ENCODE assay signal across 15 cellular contexts in genomic region chr3:197926418-197926817, GRCh38. TPM values are rescaled to one million over a fixed set of nuclear protein-coding genes. Genes with fewer than 3 reads are reported as not detected.
DNase-seq lines count a peak whose midpoint lies in the region; ATAC-seq, FAIRE-seq and TF ChIP-seq lines count a peak whose summit lies in the region.
"Had no signal": no experiment of that assay in that cellular context is flagged by ENCODE, and none has a peak within 500 bp of the region (broad histone marks: within the 10 kb centered on the region; RNA-seq: fewer than 3 reads in every experiment).

No MANE protein-coding gene starts in this region.

- TF ChIP-seq CTCF in HCT116 (IDR thresholded peaks at IDR 0.05 in 2 of 3, conservative IDR thresholded peaks at IDR 0.05 in 1 of 3; ENCODE audit: borderline replicate concordance in 1 of 3, insufficient read depth in 1 of 3, low read depth in 2 of 3, low read length in 2 of 3), result peak; percentile 14 to 61 (median 60); a peak in 4 of 6 replicates
- TF ChIP-seq CTCF in WI38 (IDR thresholded peaks at IDR 0.05; ENCODE audit: low read depth, low read length), result 0 out of 2 replicates have a peak, but pooled peaks have one; percentile 19
- TF ChIP-seq CTCF in keratinocyte (optimal IDR thresholded peaks at IDR 0.05 in 1 of 3, IDR thresholded peaks at IDR 0.05 in 1 of 3, conservative IDR thresholded peaks at IDR 0.05 in 1 of 3; ENCODE audit: extremely low read depth in 1 of 3, insufficient read depth in 2 of 3, low read length in 3 of 3), result peak in 2 of 3 experiments; percentile 20 to 28
- TF ChIP-seq CTCF in breast epithelium (IDR thresholded peaks at IDR 0.05), result no peak

- DNase-seq in DMS53 (lab: John Stamatoyannopoulos, UW) (peak; percentile 5), DMS53 treated with DMSO at 0.1 percent for 48 hours (lab: John Stamatoyannopoulos, UW; ENCODE audit: unreplicated experiment) (no peak), HCT116 (ENCODE audit: low read depth, low spot score) (no peak), keratinocyte (ENCODE audit: low read depth, low spot score) (no peak), NOMO-1 treated with dmso at 0.1 percent for 144 hours (lab: John Stamatoyannopoulos, UW; ENCODE audit: unreplicated experiment) (no peak), breast epithelium (ENCODE audit: low spot score in 2 of 2) (no peak)
- DNase-seq in central memory CD4-positive, alpha-beta T cell, result no peak
- DNase-seq: activated CD4-positive, alpha-beta T cell treated with anti-CD3 and anti-CD28 coated beads, Interleukin-2, amount 10 ng/mL, durations not matched to agents 7 days and 5 days; adrenal gland; DMS79 treated with DMSO at 0.1 percent for 48 hours; effector memory CD8-positive, alpha-beta T cell; immature natural killer cell; stimulated activated CD4-positive, alpha-beta T cell treated with anti-CD3 and anti-CD28 coated beads, Interleukin-12 subunit alpha, Interleukin-12 subunit beta, amount 100 ng/mL, for 4 hours had no signal

- H3K4me2 ChIP-seq in HCT116 (ENCODE audit: low read length) (no peak overlapping the region), keratinocyte (ENCODE audit: control insufficient read depth, extremely low read depth, insufficient read depth, low read depth, low read length) (no peak overlapping the region)
- H3K4me2 ChIP-seq: A549 had no signal

- H3K36me3 ChIP-seq in HCT116 (ENCODE audit: control insufficient read depth in 1 of 2, insufficient read depth in 2 of 2, low read length in 2 of 2) (no peaks in the 10 kb centered on the region), keratinocyte (ENCODE audit: control insufficient read depth in 2 of 2, extremely low read depth in 1 of 2, insufficient read depth in 2 of 2, low read length in 2 of 2) (peaks cover 0 to 2% of the 10 kb centered on the region in 2 experiments), breast epithelium (no peaks in the 10 kb centered on the region)
- H3K36me3 ChIP-seq: adrenal gland had no signal

- FAIRE-seq in keratinocyte (lab: Jason Lieb, UNC), result no peak
- FAIRE-seq: A549 had no signal

- no peaks in the 10 kb centered on the region for H3K9me1 ChIP-seq in keratinocyte (ENCODE audit: control insufficient read depth, extremely low read depth, insufficient read depth, low read length)

- ATAC-seq in HCT116, result peak; percentile 84
- ATAC-seq: effector memory CD8-positive, alpha-beta T cell had no signal

- H3K4me1 ChIP-seq in HCT116 (ENCODE audit: control insufficient read depth in 1 of 2, insufficient read depth in 2 of 2, low read length in 2 of 2), result no peaks in the 10 kb centered on the region
- H3K4me1 ChIP-seq in keratinocyte (ENCODE audit: control insufficient read depth, extremely low read depth, insufficient read depth, low read length), result no peaks in the 10 kb centered on the region
- no peaks in the 10 kb centered on the region for H3K4me1 ChIP-seq in breast epithelium
- H3K4me1 ChIP-seq: A549, adrenal gland had no signal

- no peaks in the 10 kb centered on the region for H3K9me2 ChIP-seq in HCT116 (ENCODE audit: insufficient read depth)

- CTCF ChIA-PET in HCT116 (lab: Charles Lee), result interaction anchor here (1.0 to 1.5 kb wide), 2 partner anchors 17 to 163 kb away, joined by 3 to 4 read pairs; no protein-coding TSS in a partner anchor

- intact Hi-C loops in HCT116 (cut with micrococcal nuclease) (no loop called here), breast epithelium (cut with DNase I; ENCODE audit: low total_unique reads) (no loop called here)

- peak; percentile 34 for TF ChIP-seq RAD21 in HCT116 (IDR thresholded peaks at IDR 0.05; ENCODE audit: low read depth)

- POLR2A ChIA-PET in HCT116 (lab: Charles Lee), result no interaction called here

- no peak overlapping the region for H2AFZ ChIP-seq in HCT116 (ENCODE audit: low read depth, low read length, poor library complexity, severe bottlenecking)
- H2AFZ ChIP-seq in keratinocyte (ENCODE audit: control insufficient read depth, low read length), result no peak overlapping the region

- BruUV-seq in HCT116 (replicated peaks; lab: Mats Ljungman, UMichigan), result no TSS peak

- H3K9ac ChIP-seq in HCT116 (ENCODE audit: low read length) (no peak overlapping the region), keratinocyte (ENCODE audit: control insufficient read depth, extremely low read depth, insufficient read depth, low read length) (no peak overlapping the region)

- no peak overlapping the region for H3K4me3 ChIP-seq in HCT116 (replicated peaks in 1 of 2; ENCODE audit: low read depth in 1 of 2, low read length in 2 of 2)
- H3K4me3 ChIP-seq in WI38 (ENCODE audit: low read depth, low read length), result no peak overlapping the region
- no peak overlapping the region for H3K4me3 ChIP-seq in keratinocyte (ENCODE audit: control insufficient read depth in 2 of 3, extremely low read depth in 1 of 3, insufficient read depth in 2 of 3, low read depth in 1 of 3, low read length in 3 of 3)
- no peak overlapping the region for H3K4me3 ChIP-seq in breast epithelium
- H3K4me3 ChIP-seq: A549, adrenal gland had no signal

- RAD21 ChIA-PET in HCT116 (lab: Charles Lee; ENCODE audit: low non-redundant PET in 1 of 2, low total read pairs in 2 of 2, uncharacterized antibody in 2 of 2, unreplicated experiment in 2 of 2), result no interaction called here

- H3K27ac ChIP-seq in HCT116 (ENCODE audit: low read depth, low read length) (no peak overlapping the region), keratinocyte (ENCODE audit: control insufficient read depth, insufficient read depth, low read length) (no peak overlapping the region), breast epithelium (no peak overlapping the region)
- H3K27ac ChIP-seq: A549, adrenal gland had no signal

- no peaks in the 10 kb centered on the region for H4K20me1 ChIP-seq in HCT116 (ENCODE audit: insufficient read depth)
- no peaks in the 10 kb centered on the region for H4K20me1 ChIP-seq in keratinocyte (ENCODE audit: control insufficient read depth, extremely low read depth, insufficient read depth, low read length)

- H3K79me2 ChIP-seq in HCT116 (ENCODE audit: insufficient read depth, low read length) (no peaks in the 10 kb centered on the region), keratinocyte (ENCODE audit: control insufficient read depth, insufficient read depth, low read length) (no peaks in the 10 kb centered on the region)

- dilution Hi-C loops in keratinocyte (cut with MboI; ENCODE audit: extremely low pct_ligation_motif_present, low sequenced_read_pairs), result no loop called here

- TF ChIP-seq POLR2A in HCT116 (IDR thresholded peaks at IDR 0.05; ENCODE audit: borderline replicate concordance, extremely low read depth, insufficient read depth, insufficient read length) (no peak), breast epithelium (IDR thresholded peaks at IDR 0.05) (no peak)

- no peaks in the 10 kb centered on the region for H3K9me3 ChIP-seq in HCT116 (ENCODE audit: control insufficient read depth in 1 of 2, insufficient read depth in 1 of 2, low read depth in 1 of 2, low read length in 2 of 2)
- H3K9me3 ChIP-seq in keratinocyte (ENCODE audit: control insufficient read depth, low read depth, low read length), result no peaks in the 10 kb centered on the region
- H3K9me3 ChIP-seq in breast epithelium, result no peaks in the 10 kb centered on the region
- H3K9me3 ChIP-seq: A549, adrenal gland had no signal

- H3K27me3 ChIP-seq in HCT116 (ENCODE audit: insufficient read depth, low read length) (no peaks in the 10 kb centered on the region), keratinocyte (ENCODE audit: control insufficient read depth, extremely low read depth, insufficient read depth, low read length) (no peaks in the 10 kb centered on the region), breast epithelium (no peaks in the 10 kb centered on the region)
- H3K27me3 ChIP-seq: adrenal gland had no signal

TF ChIP-seq in HCT116, 20 proteins besides CTCF, POLR2A, EP300 and RAD21:
- TF ChIP-seq ATF3 (IDR thresholded peaks at IDR 0.05), result no peak
- no peak for TF ChIP-seq EZH2 (IDR thresholded peaks at IDR 0.05)
- TF ChIP-seq CBX3 (IDR thresholded peaks at IDR 0.05; ENCODE audit: low read depth), result no peak

RNA-seq across cellular contexts. Expression of gene RPL35A, which starts 23.6 kb away (rescaled TPM):
- total RNA-seq in HCT116 (2021; ENCODE audit: unreplicated experiment), result 1,465 TPM
- 1,622 and 1,968 TPM in 2 replicates for polyA plus RNA-seq in HCT116 (2012)
- 880 to 1,184 TPM (median 885 TPM) in 3 replicates for polyA plus RNA-seq in keratinocyte
- 705 TPM for polyA plus RNA-seq in keratinocyte (2011; ENCODE audit: low read depth)
- polyA plus RNA-seq in keratinocyte (2011; cell fraction: cytosol; rRNA removed), result 1,211 and 1,546 TPM in 2 replicates
- polyA plus RNA-seq in keratinocyte (2011; cell fraction: nucleus; rRNA removed), result 299 and 363 TPM in 2 replicates
- polyA plus RNA-seq in keratinocyte (2012; ENCODE audit: low replicate concordance), result 1,739 and 2,356 TPM in 2 replicates
- 17.2 to 245 TPM (median 157 TPM) in 3 replicates for polyA minus RNA-seq in keratinocyte
- 206 TPM for polyA minus RNA-seq in keratinocyte (2011; cell fraction: cytosol; rRNA and poly(A)+ RNA removed)
- 40.3 and 58.0 TPM in 2 replicates for polyA minus RNA-seq in keratinocyte (2011; cell fraction: nucleus; rRNA and poly(A)+ RNA removed)
- 100 to 1,000 TPM; 650 to 918 (median 888) TPM for total RNA-seq in breast epithelium

RNA-seq across cellular contexts. Expression of gene LMLN, which starts 33.6 kb away (rescaled TPM):
- total RNA-seq in HCT116 (2021; ENCODE audit: unreplicated experiment) (7.2 TPM), breast epithelium (10 to 100 TPM in 1 of 3 donors, 1 to 10 TPM in 2; 3.9 to 12.0 (median 5.0) TPM)
- polyA plus RNA-seq in HCT116 (2012), result 2.9 and 3.5 TPM in 2 replicates
- polyA plus RNA-seq in keratinocyte, result 5.0 to 5.5 TPM (median 5.2 TPM) in 3 replicates
- 3.5 TPM for polyA plus RNA-seq in keratinocyte (2011; ENCODE audit: low read depth)
- polyA plus RNA-seq in keratinocyte (2011; cell fraction: cytosol; rRNA removed), result 1.8 and 2.7 TPM in 2 replicates
- polyA plus RNA-seq in keratinocyte (2011; cell fraction: nucleus; rRNA removed), result 12.1 and 13.1 TPM in 2 replicates
- 2.1 and 3.7 TPM in 2 replicates for polyA plus RNA-seq in keratinocyte (2012; ENCODE audit: low replicate concordance)
- 7.2 to 18.9 TPM (median 7.3 TPM) in 3 replicates for polyA minus RNA-seq in keratinocyte
- polyA minus RNA-seq in keratinocyte (2011; cell fraction: cytosol; rRNA and poly(A)+ RNA removed), result 4.6 TPM
- 12.2 and 17.6 TPM in 2 replicates for polyA minus RNA-seq in keratinocyte (2011; cell fraction: nucleus; rRNA and poly(A)+ RNA removed)

Comparison
In these comparisons a context has a peak if more than half of its experiments do, and no peak if none do; other contexts are left out.
1. CTCF ChIP-seq: peak in HCT116 (3 of 3), WI38 (single experiment) and keratinocyte (2 of 3); none in breast epithelium (0 of 3).